Comparison of ENCODE assay signal across 8 cellular contexts in the genomic region with DNA sequence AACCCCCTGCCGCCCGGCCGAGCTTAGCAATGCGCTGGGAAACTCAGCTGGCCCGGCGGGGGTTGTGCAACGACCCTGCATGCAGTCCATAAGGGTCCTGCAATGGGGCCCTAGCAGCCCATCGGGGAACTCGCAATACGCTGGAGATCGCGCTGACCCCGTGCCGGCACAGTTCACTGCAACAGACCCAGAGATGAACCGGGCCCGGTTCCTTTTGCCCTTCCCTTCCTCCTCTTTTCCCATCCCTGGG. TPM values are rescaled to one million over a fixed set of nuclear protein-coding genes. Genes with fewer than 3 reads are reported as not detected.
DNase-seq lines count a peak whose midpoint lies in the region; ATAC-seq, FAIRE-seq and TF ChIP-seq lines count a peak whose summit lies in the region.

No MANE protein-coding gene starts in this region.

- H3K27ac ChIP-seq in kidney (ENCODE audit: low read depth in 2 of 2, low read length in 2 of 2) (peak overlapping the region; percentile 86 to 87), thymus (ENCODE audit: low read depth) (peak overlapping the region; percentile 98)

- H3K27me3 ChIP-seq in thymus (ENCODE audit: control insufficient read depth, insufficient read depth) = no peaks in the 10 kb centered on the region

- H3K4me3 Mint-ChIP-seq in activated naive CD8-positive, alpha-beta T cell treated with anti-CD3 and anti-CD28 coated beads, Interleukin-2, amount 50 U/mL, for 24 hours = peak overlapping the region; percentile 99

- H3K27ac Mint-ChIP-seq in activated naive CD8-positive, alpha-beta T cell treated with anti-CD3 and anti-CD28 coated beads, Interleukin-2, amount 50 U/mL, for 24 hours = peak overlapping the region; percentile 99

- intact Hi-C loops in kidney (cut with DNase I) = no loop called here

- H3K27me3 Mint-ChIP-seq in activated naive CD8-positive, alpha-beta T cell treated with anti-CD3 and anti-CD28 coated beads, Interleukin-2, amount 50 U/mL, for 24 hours = peaks cover 2% of the 10 kb centered on the region

- H3K4me1 ChIP-seq in kidney (ENCODE audit: control insufficient read depth in 1 of 2, insufficient read depth in 1 of 2, low read depth in 1 of 2, low read length in 2 of 2) (peaks cover 18 to 26% of the 10 kb centered on the region in 2 donors), thymus (ENCODE audit: control insufficient read depth, insufficient read depth, low read length) (peaks cover 31% of the 10 kb centered on the region)

- peak; percentile 28 for DNase-seq in activated naive CD8-positive, alpha-beta T cell treated with anti-CD3 and anti-CD28 coated beads, Interleukin-2, amount 50 U/mL, for 24 hours
- DNase-seq in kidney (peak; percentile 86), midbrain (lab: John Stamatoyannopoulos, UW) (no peak), NCI-H146 treated with DMSO at 0.1 percent for 48 hours (lab: John Stamatoyannopoulos, UW; ENCODE audit: unreplicated experiment) (no peak), DMS79 (lab: John Stamatoyannopoulos, UW) (no peak)

- ATAC-seq in GM18907 (IDR thresholded peaks at IDR 0.05; ENCODE audit: unreplicated experiment) = peak; percentile 9
- peak; percentile 28 for ATAC-seq in HG03045 (IDR thresholded peaks at IDR 0.05; ENCODE audit: unreplicated experiment)
- ATAC-seq in activated naive CD8-positive, alpha-beta T cell treated with anti-CD3 and anti-CD28 coated beads, Interleukin-2, amount 50 U/mL, for 24 hours = no peak

- H3K9me3 ChIP-seq in kidney (ENCODE audit: control insufficient read depth in 1 of 2, low read length in 2 of 2) (no peaks in the 10 kb centered on the region), thymus (ENCODE audit: control insufficient read depth) (no peaks in the 10 kb centered on the region)

- peaks cover 60% of the 10 kb centered on the region for H3K4me1 Mint-ChIP-seq in activated naive CD8-positive, alpha-beta T cell treated with anti-CD3 and anti-CD28 coated beads, Interleukin-2, amount 50 U/mL, for 24 hours

- peak overlapping the region; percentile 80 to 95 for H3K4me3 ChIP-seq in kidney (ENCODE audit: low read length in 2 of 2)
- peak overlapping the region; percentile 72 for H3K4me3 ChIP-seq in thymus (ENCODE audit: low read length)

- TF ChIP-seq CTCF in kidney (IDR thresholded peaks at IDR 0.05; ENCODE audit: borderline replicate concordance, extremely low read depth, insufficient read depth) = no peak

- no peak for FAIRE-seq in kidney (lab: Jason Lieb, UNC)

- peaks cover 42% of the 10 kb centered on the region for H3K36me3 Mint-ChIP-seq in activated naive CD8-positive, alpha-beta T cell treated with anti-CD3 and anti-CD28 coated beads, Interleukin-2, amount 50 U/mL, for 24 hours (ENCODE audit: low read depth)

- H3K36me3 ChIP-seq in kidney (ENCODE audit: control insufficient read depth in 1 of 2, insufficient read depth in 2 of 2, low read length in 2 of 2) (peaks cover 17 to 32% of the 10 kb centered on the region in 2 donors), thymus (ENCODE audit: control insufficient read depth, insufficient read depth) (peaks cover 41% of the 10 kb centered on the region)

- H3K9me3 Mint-ChIP-seq in activated naive CD8-positive, alpha-beta T cell treated with anti-CD3 and anti-CD28 coated beads, Interleukin-2, amount 50 U/mL, for 24 hours = no peaks in the 10 kb centered on the region

- WGBS in thymus = under 1% methylated on average over 16 of the region's 16 CpGs

- H3K9ac ChIP-seq in kidney (ENCODE audit: low read length in 2 of 2) = peak overlapping the region; percentile 45 to 96

RNA-seq across cellular contexts. Expression of gene SLC25A11, which starts 0.4 kb away (rescaled TPM):
- total RNA-seq in kidney = 60.0 TPM
- polyA plus RNA-seq in kidney (ENCODE audit: insufficient read depth, low read depth, low replicate concordance) = 173 TPM
- 30.9 TPM for polyA plus RNA-seq in thymus

RNA-seq across cellular contexts. Expression of gene RNF167, which starts 0.6 kb away (rescaled TPM):
- total RNA-seq in kidney = 95.0 TPM
- polyA plus RNA-seq in kidney (ENCODE audit: insufficient read depth, low read depth, low replicate concordance) (188 TPM), thymus (189 TPM)

RNA-seq across cellular contexts. Expression of gene GP1BA, which starts 7.4 kb away (rescaled TPM):
- total RNA-seq in kidney = not detected
- polyA plus RNA-seq in kidney (ENCODE audit: insufficient read depth, low read depth, low replicate concordance) (not detected), thymus (0.09 TPM)

RNA-seq across cellular contexts. Expression of gene PFN1, which starts 8.9 kb away (rescaled TPM):
- 496 TPM for total RNA-seq in kidney
- polyA plus RNA-seq in kidney (ENCODE audit: insufficient read depth, low read depth, low replicate concordance) = 614 TPM
- 727 TPM for polyA plus RNA-seq in thymus

RNA-seq across cellular contexts. Expression of gene ENO3, which starts 11.4 kb away (rescaled TPM):
- total RNA-seq in kidney = 6.9 TPM
- 17.8 TPM for polyA plus RNA-seq in kidney (ENCODE audit: insufficient read depth, low read depth, low replicate concordance)
- polyA plus RNA-seq in thymus = 25.7 TPM

Comparison
In these comparisons a context has a peak if more than half of its experiments do, and no peak if none do; other contexts are left out.
1. DNase-seq: peak in activated naive CD8-positive, alpha-beta T cell treated with anti-CD3 and anti-CD28 coated beads, Interleukin-2, amount 50 U/mL, for 24 hours (single experiment) and kidney (single experiment); none in midbrain (single experiment), NCI-H146 treated with DMSO at 0.1 percent for 48 hours (single experiment) and DMS79 (single experiment).